Comparison of ENCODE assay signal across 8 cellular contexts in genomic region chr16:4350787-4351659, GRCh38. TPM values are rescaled to one million over a fixed set of nuclear protein-coding genes. Genes with fewer than 3 reads are reported as not detected.
A peak's percentile ranks its signal among the peaks of the same experiment; 100 is the strongest.
DNase-seq lines count a peak whose midpoint lies in the region; ATAC-seq and TF ChIP-seq lines count a peak whose summit lies in the region.

PAM16 (minus strand) TSS chr16:4351321; CDS start chr16:4351234, 87 bp downstream.

- DNase-seq in DMS114 treated with DMSO at 0.1 percent for 48 hours (lab: John Stamatoyannopoulos, UW; ENCODE audit: unreplicated experiment): peak; percentile 83
- DNase-seq in OCI-M1 (lab: John Stamatoyannopoulos, UW): peak; percentile 98
- DNase-seq in activated T-cell treated with anti-CD3 and anti-CD28 coated beads for 24 hours (ENCODE audit: low read depth): peak; percentile 98
- DNase-seq in epithelial cell of proximal tubule (ENCODE audit: low read depth): no peak
- peak; percentile 95 for DNase-seq in mucosa of gallbladder (ENCODE audit: low spot score)
- peak; percentile 95 to 98 for DNase-seq in stimulated activated CD8-positive, alpha-beta memory T cell treated with anti-CD3 and anti-CD28 coated beads, Interleukin-4, amount 100 ng/mL, for 4 hours (ENCODE audit: low read depth in 2 of 2, low spot score in 1 of 2)

- peak; percentile 89 for ATAC-seq in GM21576 (IDR thresholded peaks at IDR 0.05; ENCODE audit: unreplicated experiment)

- TF ChIP-seq EP300 in Ishikawa (IDR thresholded peaks at IDR 0.05; ENCODE audit: borderline replicate concordance): no peak

- TF ChIP-seq RAD21 in Ishikawa (IDR thresholded peaks at IDR 0.05; ENCODE audit: low read depth): no peak

- H3K4me3 ChIP-seq in epithelial cell of proximal tubule (ENCODE audit: low read depth, low read length): peak within 1 kb of the TSS; percentile 71

- TF ChIP-seq CTCF in epithelial cell of proximal tubule (conservative IDR thresholded peaks at IDR 0.05; ENCODE audit: low read depth, low read length): no peak

TF ChIP-seq in Ishikawa, 13 proteins besides CTCF, POLR2A, EP300 and RAD21:
- TF ChIP-seq ZBTB7A (IDR thresholded peaks at IDR 0.05; ENCODE audit: low read depth) (0 out of 2 replicates have a peak, but pooled peaks have one; percentile 25), TAF1 (IDR thresholded peaks at IDR 0.05; ENCODE audit: low read depth) (peak; percentile 32; the same call in 1 of the 2 replicates), CREB1 (IDR thresholded peaks at IDR 0.05; ENCODE audit: low read depth) (no peak)
- TF ChIP-seq, protein P1, sequence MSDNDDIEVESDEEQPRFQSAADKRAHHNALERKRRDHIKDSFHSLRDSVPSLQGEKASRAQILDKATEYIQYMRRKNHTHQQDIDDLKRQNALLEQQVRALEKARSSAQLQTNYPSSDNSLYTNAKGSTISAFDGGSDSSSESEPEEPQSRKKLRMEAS (IDR thresholded peaks at IDR 0.05): peak; percentile 91

RNA-seq across cellular contexts. Expression of gene PAM16, which starts in this region (rescaled TPM):
- total RNA-seq in epithelial cell of proximal tubule (75.1 and 87.4 TPM in 2 replicates), mucosa of gallbladder (27.5 TPM)
